ENCODE assay signal across 8 cellular contexts in the genomic region with DNA sequence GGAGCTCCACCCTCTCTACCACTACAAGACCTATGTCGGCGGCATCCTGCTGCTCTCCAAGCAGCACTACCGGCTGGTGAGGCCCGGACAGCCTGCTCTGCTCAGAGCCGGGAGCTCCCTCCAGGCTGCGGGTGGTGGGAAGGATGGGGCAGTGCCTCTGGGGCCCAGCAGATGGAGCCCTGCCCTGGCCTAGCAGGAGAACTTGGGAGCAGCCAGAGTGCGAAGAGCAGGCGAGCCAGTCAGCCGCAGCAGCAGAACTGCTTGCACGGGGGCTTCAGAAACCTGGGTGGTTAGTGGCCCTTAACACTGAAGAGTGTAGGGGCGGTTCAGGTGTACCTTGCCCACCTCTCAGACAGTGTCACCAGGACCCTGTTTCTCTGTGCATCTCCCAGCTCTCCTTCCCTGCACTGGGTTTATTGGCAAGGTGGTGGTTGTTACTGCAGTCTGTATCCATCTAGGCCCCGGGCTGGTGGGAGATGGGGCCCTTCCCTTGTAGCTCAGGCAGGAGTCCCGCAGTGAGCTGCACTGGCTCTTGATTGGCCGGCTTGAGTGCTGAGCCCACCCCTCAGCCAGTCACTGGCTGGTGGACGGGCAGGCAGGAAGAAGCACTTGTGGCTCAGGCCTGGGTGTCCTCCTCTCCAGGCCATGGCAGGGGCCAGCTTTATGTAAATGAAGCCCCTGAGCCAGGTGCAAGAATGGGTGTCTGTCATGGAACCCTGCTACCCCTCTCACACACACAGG. TPM values are rescaled to one million over a fixed set of nuclear protein-coding genes. Genes with fewer than 3 reads are reported as not detected.
DNase-seq lines count a peak whose midpoint lies in the region; ATAC-seq lines count a peak whose summit lies in the region.

No MANE protein-coding gene starts in this region.

- no peaks in the 10 kb centered on the region for H3K27me3 Mint-ChIP-seq in central memory CD8-positive, alpha-beta T cell

- no peak overlapping the region for H3K4me3 Mint-ChIP-seq in central memory CD8-positive, alpha-beta T cell

- peak; percentile 60 for ATAC-seq in HG02981 (IDR thresholded peaks at IDR 0.05; ENCODE audit: unreplicated experiment)
- ATAC-seq in central memory CD8-positive, alpha-beta T cell (replicated peaks; ENCODE audit: extremely low read depth, poor library complexity, severe bottlenecking), result peak; percentile 58
- peak; percentile 95 for ATAC-seq in left lobe of liver
- ATAC-seq in GM18909 (IDR thresholded peaks at IDR 0.05; ENCODE audit: poor library complexity, unreplicated experiment), result no peak

- H3K9me3 Mint-ChIP-seq in central memory CD8-positive, alpha-beta T cell, result no peaks in the 10 kb centered on the region

- peaks cover 5% of the 10 kb centered on the region for H3K36me3 Mint-ChIP-seq in central memory CD8-positive, alpha-beta T cell (ENCODE audit: insufficient read depth)

- DNase-seq in DMS114 treated with DMSO at 0.1 percent for 48 hours (lab: John Stamatoyannopoulos, UW; ENCODE audit: unreplicated experiment) (peak; percentile 70), NCI-H345 (lab: John Stamatoyannopoulos, UW) (peak; percentile 81), left lobe of liver (ENCODE audit: low spot score) (peak; percentile 81)
- peak; percentile 18 to 43 (median 26) for DNase-seq in activated CD4-positive, CD25-positive, alpha-beta regulatory T cell (lab: John Stamatoyannopoulos, UW)
- DNase-seq in central memory CD8-positive, alpha-beta T cell (ENCODE audit: low spot score in 2 of 2), result peak in 1 of 2 donors; percentile 31
- DNase-seq in stimulated activated CD4-positive, alpha-beta T cell treated with anti-CD3 and anti-CD28 coated beads, Interleukin-4, amount 100 ng/mL, for 1 hour, result peak; percentile 67

- H3K4me1 Mint-ChIP-seq in central memory CD8-positive, alpha-beta T cell, result peaks cover 21% of the 10 kb centered on the region

- H3K27ac Mint-ChIP-seq in central memory CD8-positive, alpha-beta T cell (ENCODE audit: low read depth), result no peak overlapping the region

RNA-seq across cellular contexts. Expression of gene B4GALT7, which starts 7.7 kb away (rescaled TPM):
- total RNA-seq in left lobe of liver, result 13.5 TPM

RNA-seq across cellular contexts. Expression of gene TMED9, which starts 15.6 kb away (rescaled TPM):
- total RNA-seq in left lobe of liver, result 135 TPM

RNA-seq across cellular contexts. Expression of gene FAM193B, which starts 53.3 kb away (rescaled TPM):
- total RNA-seq in left lobe of liver, result 69.0 TPM
